ENCODE assay signal across 22 cellular contexts in genomic region chr10:79125092-79125491, GRCh38. TPM values are rescaled to one million over a fixed set of nuclear protein-coding genes. Genes with fewer than 3 reads are reported as not detected.
DNase-seq lines count a peak whose midpoint lies in the region; ATAC-seq and TF ChIP-seq lines count a peak whose summit lies in the region.
"Had no signal": no experiment of that assay in that cellular context is flagged by ENCODE, and none has a peak within 500 bp of the region (broad histone marks: within the 10 kb centered on the region; RNA-seq: fewer than 3 reads in every experiment).

No MANE protein-coding gene starts in this region.

- POLR2A ChIA-PET in AG04450 (lab: Yijun Ruan, JAX), result no interaction called here

- H3K18ac ChIP-seq in H9 (ENCODE audit: insufficient read length, low read depth, low read length), result no peak overlapping the region

- H4K20me1 ChIP-seq in H9 (ENCODE audit: control insufficient read depth, insufficient read depth, insufficient read length), result no peaks in the 10 kb centered on the region

- H2BK5ac ChIP-seq in H9 (ENCODE audit: insufficient read length, low read length), result no peak overlapping the region

- no peak overlapping the region for H3K4me2 ChIP-seq in H9 (ENCODE audit: insufficient read depth, insufficient read length, low read length)

- H3K36me3 ChIP-seq in mesodermal cell (ENCODE audit: control insufficient read depth, insufficient read depth, low read length) (peaks cover 71% of the 10 kb centered on the region), tibial nerve (peaks cover 0 to 79% (median 4%) of the 10 kb centered on the region in 3 donors)

- no peak overlapping the region for H4K5ac ChIP-seq in H9 (ENCODE audit: insufficient read length, low read depth, low read length)

- no peak overlapping the region for H3K23ac ChIP-seq in H9 (ENCODE audit: insufficient read length, low read depth, low read length)

- no peak overlapping the region for H3K56ac ChIP-seq in H9 (ENCODE audit: insufficient read length, low read depth, low read length)

- H4K8ac ChIP-seq in H9 (replicated peaks; ENCODE audit: insufficient read length, low read depth, low read length), result no peak overlapping the region

- H4K91ac ChIP-seq in H9 (ENCODE audit: insufficient read length, low read depth, low read length), result no peak overlapping the region

- H3K4me3 Mint-ChIP-seq in H9, result no peak overlapping the region
- H3K4me3 Mint-ChIP-seq: B cell; CD4-positive, CD25-positive, alpha-beta regulatory T cell; T-helper 1 cell treated with Interleukin-12 subunit alpha and Interleukin-12 subunit beta and Interleukin-4 antibody, amounts not matched to agents 30 μg/mL and 1 μg/mL, for 36 hours had no signal

- H3K23me2 ChIP-seq in H9 (ENCODE audit: insufficient read length, low read depth, low read length, poor library complexity, severe bottlenecking), result no peaks in the 10 kb centered on the region

- CTCF ChIA-PET in AG04450 (lab: Charles Lee), result interaction anchor here (1.0 kb wide), 1 partner anchor 72 kb away, joined by 3 read pairs; no protein-coding TSS in a partner anchor

- no peak overlapping the region for H3K4ac ChIP-seq in H9 (ENCODE audit: low read depth, low read length)

- H3K9me3 ChIP-seq in AG04450 (ENCODE audit: control insufficient read depth, insufficient read depth, low read length) (no peaks in the 10 kb centered on the region), H9 (ENCODE audit: control insufficient read depth, low read depth, low read length) (no peaks in the 10 kb centered on the region), mesodermal cell (ENCODE audit: control insufficient read depth, low read length) (no peaks in the 10 kb centered on the region), tibial nerve (no peaks in the 10 kb centered on the region)
- H3K9me3 ChIP-seq: MG63 had no signal

- H3K27ac ChIP-seq in AG04450 (ENCODE audit: low read depth, low read length) (peak overlapping the region; percentile 31), H9 (ENCODE audit: insufficient read length, low read depth, low read length) (no peak overlapping the region), mesodermal cell (ENCODE audit: low read depth, low read length, severe bottlenecking) (peak overlapping the region; percentile 23), tibial nerve (no peak overlapping the region)

- H3K27ac Mint-ChIP-seq in H9, result peak overlapping the region in 2 of 3 experiments; percentile 47 to 85; a peak in 4 of 7 replicates
- H3K27ac Mint-ChIP-seq: B cell; T-helper 1 cell treated with Interleukin-12 subunit alpha and Interleukin-12 subunit beta and Interleukin-4 antibody, amounts not matched to agents 30 μg/mL and 1 μg/mL, for 36 hours had no signal

- no peak overlapping the region for H3K9ac ChIP-seq in H9 (ENCODE audit: extremely low read depth, insufficient read length, low read length)

- no peak for ATAC-seq in GM21786 (IDR thresholded peaks at IDR 0.05; ENCODE audit: unreplicated experiment)
- ATAC-seq: GM12878 had no signal

- H2BK15ac ChIP-seq in H9 (ENCODE audit: low read depth, low read length), result no peak overlapping the region

- H3K4me1 ChIP-seq in H9 (ENCODE audit: insufficient read depth, low read length) (peaks cover 4% of the 10 kb centered on the region; the same call in 1 of the 2 replicates), mesodermal cell (ENCODE audit: control insufficient read depth, insufficient read depth, low read length, poor library complexity, severe bottlenecking) (peaks cover 50% of the 10 kb centered on the region), tibial nerve (peaks cover 0 to 78% (median 18%) of the 10 kb centered on the region in 4 donors)

- TF ChIP-seq CTCF in AG04450 (IDR thresholded peaks at IDR 0.05; ENCODE audit: low read depth, low read length) (no peak), H9 (conservative IDR thresholded peaks at IDR 0.05) (no peak), tibial nerve (IDR thresholded peaks at IDR 0.05) (no peak)

- no peak overlapping the region for H2BK12ac ChIP-seq in H9 (ENCODE audit: insufficient read length, low read depth, low read length)

- H3K36me3 Mint-ChIP-seq in H9 (ENCODE audit: insufficient read depth in 1 of 3, low read depth in 3 of 3), result peaks cover 6 to 26% (median 19%) of the 10 kb centered on the region in 3 experiments

- H3K9me3 Mint-ChIP-seq in H9, result no peaks in the 10 kb centered on the region
- H3K9me3 Mint-ChIP-seq: CD4-positive, CD25-positive, alpha-beta regulatory T cell; T-helper 1 cell treated with Interleukin-12 subunit alpha and Interleukin-12 subunit beta and Interleukin-4 antibody, amounts not matched to agents 30 μg/mL and 1 μg/mL, for 36 hours had no signal

- H2AK5ac ChIP-seq in H9 (ENCODE audit: insufficient read length, low read length), result no peak overlapping the region

- H3K27me3 ChIP-seq in AG04450 (ENCODE audit: control insufficient read depth, insufficient read depth, low read length) (no peaks in the 10 kb centered on the region), H9 (ENCODE audit: insufficient read depth, low read length) (no peaks in the 10 kb centered on the region), tibial nerve (no peaks in the 10 kb centered on the region)
- H3K27me3 ChIP-seq: MG63 had no signal

- H2AFZ ChIP-seq in H9 (ENCODE audit: low read length), result no peak overlapping the region

- TF ChIP-seq POLR2A in tibial nerve (IDR thresholded peaks at IDR 0.05), result no peak

- no peaks in the 10 kb centered on the region for H3K79me2 ChIP-seq in H9 (ENCODE audit: insufficient read depth, low read length)

- no peak overlapping the region for H2BK120ac ChIP-seq in H9 (ENCODE audit: low read depth, low read length, poor library complexity, severe bottlenecking)

- no peak overlapping the region for H3T11ph ChIP-seq in H9 (ENCODE audit: low read length)

- H2BK20ac ChIP-seq in H9 (ENCODE audit: low read depth, low read length, poor library complexity, severe bottlenecking), result no peak overlapping the region

- H3K79me1 ChIP-seq in H9 (ENCODE audit: insufficient read depth, low read depth, low read length, poor library complexity, severe bottlenecking), result no peaks in the 10 kb centered on the region

- H3K4me3 ChIP-seq in AG04450 (ENCODE audit: low read depth, low read length), result no peak overlapping the region
- H3K4me3 ChIP-seq in mesodermal cell (ENCODE audit: extremely low read depth, insufficient read depth, low read length, poor library complexity, severe bottlenecking), result no peak overlapping the region
- H3K4me3 ChIP-seq in tibial nerve, result no peak overlapping the region
- H3K4me3 ChIP-seq: GM12878, MG63 had no signal

- no CpG with 5 or more reads among the region's 7 CpGs for WGBS in H9 (ENCODE audit: extremely low coverage, insufficient read length, low lambda C conversion rate)
- 94 to 97% methylated on average over 3 to 6 of the region's 7 CpGs for WGBS in mesodermal cell (ENCODE audit: insufficient coverage in 2 of 2), 2 experiments
- 85 to 90% methylated on average over 7 of the region's 7 CpGs for WGBS in tibial nerve, 2 donors

- TF ChIP-seq EP300 in tibial nerve (IDR thresholded peaks at IDR 0.05), result no peak

- peaks cover 42 to 51% of the 10 kb centered on the region in 2 experiments for H3K4me1 Mint-ChIP-seq in H9
- H3K4me1 Mint-ChIP-seq: B cell had no signal

- DNase-seq in AG04450 (ENCODE audit: low read depth, low spot score) (no peak), H9 (no peak), NCI-H82 (lab: John Stamatoyannopoulos, UW) (peak; percentile 77), tibial nerve (ENCODE audit: low spot score in 2 of 2) (no peak), NCI-H1436 treated with DMSO at 0.1 percent for 48 hours (lab: John Stamatoyannopoulos, UW) (no peak)
- DNase-seq: CD4-positive, CD25-positive, alpha-beta regulatory T cell; DMS53; EL; HCEC 1CT; Karpas-422; MG63; NCI-H1048; NCI-H1436; NCI-H2081 treated with DMSO at 0.1 percent for 48 hours; NCI-H510A treated with DMSO at 0.1 percent for 48 hours; NCI-H774; RPMI8226 had no signal

- no peak overlapping the region for H3K14ac ChIP-seq in H9 (ENCODE audit: insufficient read depth, low read length)

- H3K27me3 Mint-ChIP-seq in H9 (ENCODE audit: low read depth), result no peaks in the 10 kb centered on the region
- H3K27me3 Mint-ChIP-seq: B cell; CD4-positive, CD25-positive, alpha-beta regulatory T cell had no signal

RNA-seq across cellular contexts. Expression of gene ZMIZ1, which starts 56.3 kb away (rescaled TPM):
- 7.6 and 12.8 TPM in 2 replicates for polyA plus RNA-seq in AG04450 (2011; rRNA removed)
- 16.5 and 21.3 TPM in 2 replicates for polyA minus RNA-seq in AG04450 (2011; rRNA and poly(A)+ RNA removed)
- total RNA-seq in H9 (2021) (31.8 and 36.9 TPM in 2 replicates), tibial nerve (10 to 100 TPM; 65.5 to 88.2 (median 69.3) TPM)
- polyA plus RNA-seq in mesodermal cell (2013, experiment 1 of 2), result 53.5 TPM
- polyA plus RNA-seq in mesodermal cell (2013, experiment 2 of 2), result 52.9 TPM

Comparison
In these comparisons a context has a peak if more than half of its experiments do, and no peak if none do; other contexts are left out.
1. H3K27ac ChIP-seq: peak in AG04450 (single experiment) and mesodermal cell (single experiment); none in H9 (single experiment) and tibial nerve (0 of 4).